In genomic region chr17:40093005-40093579, GRCh38 we compare ENCODE assay signal across 1 cellular context.
TF ChIP-seq lines count a peak whose summit lies in the region.

No MANE protein-coding gene starts in this region.

TF ChIP-seq in HepG2, 621 proteins besides CTCF, POLR2A, EP300 and RAD21:
- TF ChIP-seq ZMYM3 (CRISPR knock-in tag; IDR thresholded peaks at IDR 0.05) (no peak), AGO1 (IDR thresholded peaks at IDR 0.05; ENCODE audit: low read depth, low read length, poor library complexity, severe bottlenecking) (peak; percentile 30), RBFOX2 (IDR thresholded peaks at IDR 0.05; ENCODE audit: low read depth, low read length) (peak; percentile 41; the same call in 1 of the 2 replicates), AGO2 (optimal IDR thresholded peaks at IDR 0.05; ENCODE audit: low read depth, low read length) (peak; percentile 78), ZNF691 (CRISPR knock-in tag; IDR thresholded peaks at IDR 0.05; ENCODE audit: borderline replicate concordance, low read depth) (no peak), POLR2AphosphoS2 (IDR thresholded peaks at IDR 0.05; ENCODE audit: low read depth, low read length) (peak; percentile 64; the same call in 1 of the 2 replicates), ZNF792 (CRISPR knock-in tag; IDR thresholded peaks at IDR 0.05) (no peak), ZNF619 (CRISPR knock-in tag; IDR thresholded peaks at IDR 0.05) (no peak), NFYB (CRISPR knock-in tag; IDR thresholded peaks at IDR 0.05) (no peak), ZBTB25 (CRISPR knock-in tag; IDR thresholded peaks at IDR 0.05) (no peak)
TF ChIP-seq in HepG2: peak in this region for 4.
